ENCODE assay signal across 23 cellular contexts in genomic region chr11:82936261-82936660, GRCh38. TPM values are rescaled to one million over a fixed set of nuclear protein-coding genes. Genes with fewer than 3 reads are reported as not detected.
"Had no signal": no experiment of that assay in that cellular context is flagged by ENCODE, and none has a peak within 500 bp of the region (broad histone marks: within the 10 kb centered on the region; RNA-seq: fewer than 3 reads in every experiment).

No MANE protein-coding gene starts in this region.

- H3K9me3 Mint-ChIP-seq: activated CD4-positive, alpha-beta memory T cell treated with anti-CD3 and anti-CD28 coated beads for 36 hours had no signal

- H3K36me3 ChIP-seq: adrenal gland, esophagus squamous epithelium, left ventricle myocardium inferior, suprapubic skin had no signal

- H3K4me3 Mint-ChIP-seq: activated CD4-positive, alpha-beta memory T cell treated with anti-CD3 and anti-CD28 coated beads for 36 hours; activated CD8-positive, alpha-beta memory T cell treated with anti-CD3 and anti-CD28 coated beads, Interleukin-2, amount 10 ng/mL, durations not matched to agents 7 days and 5 days; activated T-cell treated with anti-CD3 and anti-CD28 coated beads, Interleukin-2, amount 50 U/mL, for 24 hours; natural killer cell had no signal

- H3K4me3 ChIP-seq: adrenal gland, body of pancreas, esophagus squamous epithelium, left ventricle myocardium inferior, suprapubic skin had no signal

- H3K27ac ChIP-seq: adrenal gland, body of pancreas, esophagus squamous epithelium, left ventricle myocardium inferior, neutrophil, suprapubic skin, VCaP had no signal

- H3K9me3 ChIP-seq: adrenal gland, body of pancreas, esophagus squamous epithelium, left ventricle myocardium inferior, neutrophil, SK-N-SH, suprapubic skin had no signal

- DNase-seq: activated CD4-positive, alpha-beta memory T cell treated with anti-CD3 and anti-CD28 coated beads for 36 hours; activated CD8-positive, alpha-beta memory T cell treated with anti-CD3 and anti-CD28 coated beads, Interleukin-2, amount 10 ng/mL, durations not matched to agents 7 days and 5 days; activated effector memory CD4-positive, alpha-beta T cell treated with Interleukin-2 at 50 U/mL for 16 hours; activated naive CD4-positive, alpha-beta T cell treated with anti-CD3 and anti-CD28 coated beads, Interleukin-2, amount 50 U/mL, for 16 hours; activated T-cell treated with anti-CD3 and anti-CD28 coated beads, Interleukin-2, amount 50 U/mL, for 24 hours; adrenal gland; body of pancreas; esophagus squamous epithelium; hippocampal formation; kidney; left ventricle myocardium inferior; mesenchymal stem cell; natural killer cell; posterior cingulate gyrus; SK-N-SH; small intestine; stimulated activated CD4-positive, alpha-beta T cell treated with anti-CD3 and anti-CD28 coated beads, Interleukin-4, amount 100 ng/mL, for 4 hours; stimulated activated naive CD8-positive, alpha-beta T cell treated with anti-CD3 and anti-CD28 coated beads, Interleukin-15, Interleukin-2, amounts not matched to agents 100 U/mL and 50 U/mL, for 24 hours; T-helper 1 cell; T1000 had no signal

- H3K27me3 Mint-ChIP-seq: activated CD4-positive, alpha-beta memory T cell treated with anti-CD3 and anti-CD28 coated beads for 36 hours; activated CD8-positive, alpha-beta memory T cell treated with anti-CD3 and anti-CD28 coated beads, Interleukin-2, amount 10 ng/mL, durations not matched to agents 7 days and 5 days; activated T-cell treated with anti-CD3 and anti-CD28 coated beads, Interleukin-2, amount 50 U/mL, for 24 hours had no signal

- H3K36me3 Mint-ChIP-seq: natural killer cell had no signal

- ATAC-seq: activated CD8-positive, alpha-beta memory T cell treated with anti-CD3 and anti-CD28 coated beads, Interleukin-2, amount 10 ng/mL, durations not matched to agents 7 days and 5 days; body of pancreas; natural killer cell; stimulated activated naive CD8-positive, alpha-beta T cell treated with anti-CD3 and anti-CD28 coated beads, Interleukin-15, Interleukin-2, amounts not matched to agents 100 U/mL and 50 U/mL, for 24 hours had no signal

- H3K9me2 ChIP-seq: SK-N-SH had no signal

- H3K9ac ChIP-seq: SK-N-SH had no signal

- H3K27ac Mint-ChIP-seq: activated CD4-positive, alpha-beta memory T cell treated with anti-CD3 and anti-CD28 coated beads for 36 hours; activated CD8-positive, alpha-beta memory T cell treated with anti-CD3 and anti-CD28 coated beads, Interleukin-2, amount 10 ng/mL, durations not matched to agents 7 days and 5 days; activated T-cell treated with anti-CD3 and anti-CD28 coated beads, Interleukin-2, amount 50 U/mL, for 24 hours; natural killer cell had no signal

- H3K4me1 ChIP-seq: adrenal gland, body of pancreas, esophagus squamous epithelium, left ventricle myocardium inferior, suprapubic skin had no signal

- H3K27me3 ChIP-seq: adrenal gland, body of pancreas, esophagus squamous epithelium, neutrophil, suprapubic skin had no signal

- H3K4me2 ChIP-seq: SK-N-SH had no signal

RNA-seq across cellular contexts. Expression of gene DDIAS, which starts 34.7 kb away (rescaled TPM):
- total RNA-seq: body of pancreas had no signal
